In genomic region chr15:67548862-67549651, GRCh38 we compare ENCODE assay signal across 12 cellular contexts. TPM values are rescaled to one million over a fixed set of nuclear protein-coding genes. Genes with fewer than 3 reads are reported as not detected.
A peak's percentile ranks its signal among the peaks of the same experiment; 100 is the strongest.
DNase-seq lines count a peak whose midpoint lies in the region; ATAC-seq and TF ChIP-seq lines count a peak whose summit lies in the region.
"Had no signal": no experiment of that assay in that cellular context is flagged by ENCODE, and none has a peak within 500 bp of the region (broad histone marks: within the 10 kb centered on the region; RNA-seq: fewer than 3 reads in every experiment).

No MANE protein-coding gene starts in this region.

- H3K4me1 ChIP-seq in BE2C (no peaks in the 10 kb centered on the region), adipocyte (ENCODE audit: control insufficient read depth, insufficient read depth, low read length) (peaks cover 24% of the 10 kb centered on the region), left lung (peaks cover 5 to 23% of the 10 kb centered on the region in 2 donors)

- TF ChIP-seq CTCF in BE2C (IDR thresholded peaks at IDR 0.05; ENCODE audit: low read depth, low read length) = no peak
- no peak for TF ChIP-seq CTCF in left lung (IDR thresholded peaks at IDR 0.05)

- peak overlapping the region in 1 of 2 donors; percentile 3 for H3K27ac ChIP-seq in left lung
- H3K27ac ChIP-seq: ovary, thoracic aorta had no signal

- intact Hi-C loops in left lung (cut with DNase I) = no loop called here

- H3K9ac ChIP-seq in adipocyte (ENCODE audit: low read length) = peak overlapping the region; percentile 47

- peak; percentile 13 for DNase-seq in BE2C
- DNase-seq in NAMALWA (ENCODE audit: low spot score) = peak; percentile 45
- DNase-seq in adipocyte (ENCODE audit: low read depth) = peak; percentile 28
- no peak for DNase-seq in left lung
- DNase-seq in T-helper 9 cell = no peak
- no peak for DNase-seq in HUDEP-2 (lab: John Stamatoyannopoulos, UW; ENCODE audit: unreplicated experiment in 76 of 76)
- DNase-seq in left lobe of liver (ENCODE audit: low spot score) = no peak
- DNase-seq: activated CD4-positive, CD25-positive, alpha-beta regulatory T cell treated with anti-CD3 and anti-CD28 coated beads, Interleukin-2, amount 50 U/mL, for 72 hours; CD4-positive, alpha-beta T cell; ovary had no signal

- H3K4me3 ChIP-seq in BE2C (ENCODE audit: low read depth, low read length) (no peak overlapping the region), adipocyte (ENCODE audit: low read length) (peak overlapping the region; percentile 14), left lung (no peak overlapping the region)
- H3K4me3 ChIP-seq: ovary, thoracic aorta had no signal

- H3K9me3 ChIP-seq in BE2C (no peaks in the 10 kb centered on the region), adipocyte (ENCODE audit: control insufficient read depth, low read length) (no peaks in the 10 kb centered on the region), left lung (no peaks in the 10 kb centered on the region)
- H3K9me3 ChIP-seq: ovary, thoracic aorta had no signal

- ATAC-seq in left lung = peak; percentile 81
- ATAC-seq in GM21576 (IDR thresholded peaks at IDR 0.05; ENCODE audit: unreplicated experiment) = no peak
- no peak for ATAC-seq in left lobe of liver

- H3K27me3 ChIP-seq in BE2C (no peaks in the 10 kb centered on the region), adipocyte (replicated peaks; ENCODE audit: control insufficient read depth, insufficient read depth, low read length) (no peaks in the 10 kb centered on the region), left lung (no peaks in the 10 kb centered on the region)
- H3K27me3 ChIP-seq: ovary had no signal

- H3K36me3 ChIP-seq in BE2C (peaks cover 8% of the 10 kb centered on the region), adipocyte (ENCODE audit: control insufficient read depth, insufficient read depth, low read length, severe bottlenecking) (peaks cover 32% of the 10 kb centered on the region), left lung (peaks cover 0 to 26% of the 10 kb centered on the region in 2 donors)
- H3K36me3 ChIP-seq: ovary had no signal

RNA-seq across cellular contexts. Expression of gene MAP2K5, which starts 6.6 kb away (rescaled TPM):
- 5.9 TPM for polyA plus RNA-seq in BE2C (2012; ENCODE audit: insufficient read depth, insufficient read length, low read depth)
- total RNA-seq in left lung = 10 to 100 TPM; 13.5 to 17.0 TPM
- total RNA-seq in left lobe of liver = 9.9 TPM

RNA-seq across cellular contexts. Expression of gene C15orf61, which starts 28.1 kb away (rescaled TPM):
- polyA plus RNA-seq in BE2C (2012; ENCODE audit: insufficient read depth, insufficient read length, low read depth) = 15.7 TPM
- 1 to 10 TPM; 5.8 to 6.9 TPM for total RNA-seq in left lung
- 2.3 TPM for total RNA-seq in left lobe of liver

Comparison
In these comparisons a context has a peak if more than half of its experiments do, and no peak if none do; other contexts are left out.
1. DNase-seq: peak in BE2C (single experiment), NAMALWA (single experiment) and adipocyte (single experiment); none in left lung (0 of 2), T-helper 9 cell (single experiment), HUDEP-2 (0 of 76) and left lobe of liver (single experiment).